25 cellular contexts compared by ENCODE assay signal in the genomic region with DNA sequence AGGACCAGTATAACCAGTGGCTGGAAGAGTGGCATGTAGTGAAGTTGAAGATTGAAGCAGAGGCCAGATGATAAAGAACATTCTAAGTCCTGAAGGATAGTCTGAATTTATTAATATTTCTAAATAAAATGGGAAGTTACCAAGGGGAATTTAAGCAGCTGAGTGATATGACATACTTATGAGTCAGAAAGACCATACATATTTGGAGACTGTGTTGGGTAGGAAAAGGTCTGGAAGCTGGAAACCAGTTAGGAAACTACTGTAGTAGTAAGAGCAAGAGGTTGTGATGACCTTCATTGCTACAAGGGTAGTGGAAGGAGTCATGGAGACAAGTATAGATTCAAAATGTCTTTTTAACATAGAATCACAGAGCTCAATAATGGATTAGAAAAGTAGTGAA.
DNase-seq lines count a peak whose midpoint lies in the region; ATAC-seq and TF ChIP-seq lines count a peak whose summit lies in the region.
"Had no signal": no experiment of that assay in that cellular context is flagged by ENCODE, and none has a peak within 500 bp of the region (broad histone marks: within the 10 kb centered on the region; RNA-seq: fewer than 3 reads in every experiment).

No MANE protein-coding gene starts in this region.

- H3K4me3 Mint-ChIP-seq in glutamatergic neuron (ENCODE audit: unreplicated experiment) = no peak overlapping the region
- H3K4me3 Mint-ChIP-seq: naive thymus-derived CD8-positive, alpha-beta T cell; T-cell had no signal

- no peaks in the 10 kb centered on the region for H3K36me3 ChIP-seq in brain microvascular endothelial cell (replicated peaks)
- H3K36me3 ChIP-seq: BLaER1 treated with 17β-estradiol and CSF1 and Interleukin-3, amounts not matched to agents 10 nM and 100 nM; ovary; right atrium auricular region; stomach had no signal

- peak; percentile 36 for DNase-seq in AG08396 (ENCODE audit: low spot score)
- DNase-seq in HT1080 (ENCODE audit: low read depth) = peak; percentile 41
- DNase-seq in brain microvascular endothelial cell = peak; percentile 66
- DNase-seq in foreskin keratinocyte = peak; percentile 50 to 74
- no peak for DNase-seq in glutamatergic neuron
- no peak for DNase-seq in NCI-H748 (lab: John Stamatoyannopoulos, UW; ENCODE audit: unreplicated experiment)
- DNase-seq in NCI-H2171 (lab: John Stamatoyannopoulos, UW) = no peak
- DNase-seq in NCI-H146 (lab: John Stamatoyannopoulos, UW) = no peak
- DNase-seq: activated naive CD4-positive, alpha-beta T cell treated with Interleukin-2 at 50 U/mL for 16 hours; activated T-cell treated with anti-CD3 and anti-CD28 coated beads, Interleukin-2, amount 50 U/mL, for 48 hours; central memory CD4-positive, alpha-beta T cell; dorsolateral prefrontal cortex; KBM-7; naive thymus-derived CD8-positive, alpha-beta T cell; NCI-H1694; NCI-H69; ovary; SIG-M5; stimulated activated CD4-positive, alpha-beta T cell treated with anti-CD3 and anti-CD28 coated beads, Interleukin-12 subunit alpha, Interleukin-12 subunit beta, amount 100 ng/mL, for 4 hours; stomach; T-cell; trophoblast cell had no signal

- peak; percentile 76 for ATAC-seq in foreskin keratinocyte
- ATAC-seq: naive thymus-derived CD8-positive, alpha-beta T cell; T-cell had no signal

- TF ChIP-seq CTCF in brain microvascular endothelial cell (IDR thresholded peaks at IDR 0.05; ENCODE audit: low read depth, low read length, missing control alignments) (no peak), foreskin keratinocyte (conservative IDR thresholded peaks at IDR 0.05) (no peak), glutamatergic neuron (IDR thresholded peaks at IDR 0.05; ENCODE audit: partially characterized antibody, unreplicated experiment) (no peak)

- peaks cover 1% of the 10 kb centered on the region for H3K27me3 Mint-ChIP-seq in glutamatergic neuron (ENCODE audit: unreplicated experiment)
- H3K27me3 Mint-ChIP-seq: T-cell had no signal

- in situ Hi-C loops in brain microvascular endothelial cell (cut with HindIII; ENCODE audit: low pct_ligation_motif_present, low sequenced_read_pairs) = no loop called here

- H3K27ac ChIP-seq in brain microvascular endothelial cell = peak overlapping the region; percentile 35
- peak overlapping the region; percentile 27 for H3K27ac ChIP-seq in foreskin keratinocyte
- H3K27ac ChIP-seq: BLaER1 treated with 17β-estradiol and CSF1 and Interleukin-3, amounts not matched to agents 10 nM and 100 nM; dorsolateral prefrontal cortex; epithelial cell of prostate; ovary; right atrium auricular region; stomach had no signal

- H3K36me3 Mint-ChIP-seq in glutamatergic neuron (ENCODE audit: unreplicated experiment) = peaks cover 10% of the 10 kb centered on the region
- H3K36me3 Mint-ChIP-seq: T-cell had no signal

- no peak overlapping the region for H3K4me3 ChIP-seq in brain microvascular endothelial cell (ENCODE audit: low read depth, low read length)
- H3K4me3 ChIP-seq: BLaER1 treated with 17β-estradiol and CSF1 and Interleukin-3, amounts not matched to agents 10 nM and 100 nM; dorsolateral prefrontal cortex; ovary; right atrium auricular region; stomach had no signal

- peaks cover 7% of the 10 kb centered on the region for H3K4me1 ChIP-seq in foreskin keratinocyte
- H3K4me1 ChIP-seq: right atrium auricular region, stomach had no signal

- H3K9me3 Mint-ChIP-seq in glutamatergic neuron (ENCODE audit: unreplicated experiment) = peaks cover 2% of the 10 kb centered on the region

- no peaks in the 10 kb centered on the region for H3K27me3 ChIP-seq in brain microvascular endothelial cell (replicated peaks)
- no peaks in the 10 kb centered on the region for H3K27me3 ChIP-seq in foreskin keratinocyte
- H3K27me3 ChIP-seq: BLaER1 treated with 17β-estradiol and CSF1 and Interleukin-3, amounts not matched to agents 10 nM and 100 nM; ovary; right atrium auricular region; stomach had no signal

- H3K4me1 Mint-ChIP-seq in glutamatergic neuron (ENCODE audit: low read depth, unreplicated experiment) = no peaks in the 10 kb centered on the region
- H3K4me1 Mint-ChIP-seq: T-cell had no signal

- H3K27ac Mint-ChIP-seq in glutamatergic neuron (ENCODE audit: unreplicated experiment) = no peak overlapping the region
- H3K27ac Mint-ChIP-seq: naive thymus-derived CD8-positive, alpha-beta T cell; T-cell had no signal

Comparison
In these comparisons a context has a peak if more than half of its experiments do, and no peak if none do; other contexts are left out.
1. DNase-seq: peak in AG08396 (single experiment), HT1080 (single experiment), brain microvascular endothelial cell (single experiment) and foreskin keratinocyte (2 of 2); none in glutamatergic neuron (single experiment), NCI-H748 (single experiment), NCI-H2171 (single experiment) and NCI-H146 (single experiment).